Comparison of ENCODE assay signal across 8 cellular contexts in the genomic region with DNA sequence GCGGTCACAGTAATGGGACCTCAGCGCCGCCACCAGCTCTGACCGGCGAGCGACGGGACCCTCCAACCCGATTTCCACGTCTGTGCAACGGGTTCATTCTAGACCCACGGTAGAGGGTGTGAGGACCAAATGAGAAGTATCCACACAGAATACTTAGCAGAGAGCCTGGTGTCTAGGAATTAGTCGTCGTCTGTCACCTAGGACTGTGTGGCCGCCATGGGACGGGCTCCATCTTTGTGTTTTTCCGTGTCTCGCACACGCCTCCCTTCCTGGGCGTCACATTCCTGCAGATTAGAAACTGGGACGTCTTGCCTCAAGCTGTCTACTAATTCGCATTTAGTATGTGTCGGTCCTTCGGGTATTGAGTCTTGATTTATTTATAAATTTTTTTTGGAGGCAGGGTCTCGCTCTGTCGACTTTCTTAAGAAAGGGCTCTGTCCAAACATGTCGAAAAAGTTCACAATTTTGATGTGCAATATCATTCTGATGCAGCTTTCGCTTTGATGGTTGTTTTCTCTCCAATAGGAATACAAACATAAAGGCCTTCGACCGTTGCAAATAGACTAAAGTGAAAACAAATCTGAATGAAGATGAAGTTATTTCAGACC. TPM values are rescaled to one million over a fixed set of nuclear protein-coding genes. Genes with fewer than 3 reads are reported as not detected.
DNase-seq lines count a peak whose midpoint lies in the region; ATAC-seq, FAIRE-seq and TF ChIP-seq lines count a peak whose summit lies in the region.

No MANE protein-coding gene starts in this region.

- in situ Hi-C loops in Panc1 (cut with HindIII; ENCODE audit: low pct_unique_long_range_greater_than_20kb, low sequenced_read_pairs) = no loop called here

- peaks cover 5% of the 10 kb centered on the region; the same call in 1 of the 2 replicates for H3K4me1 ChIP-seq in BE2C
- peaks cover 35% of the 10 kb centered on the region for H3K4me1 ChIP-seq in Panc1 (ENCODE audit: control insufficient read depth, insufficient read depth, low read length)
- peaks cover 42% of the 10 kb centered on the region for H3K4me1 ChIP-seq in keratinocyte (ENCODE audit: control insufficient read depth, extremely low read depth, insufficient read depth, low read length)

- dilution Hi-C loops in keratinocyte (cut with MboI; ENCODE audit: extremely low pct_ligation_motif_present, low sequenced_read_pairs) = no loop called here

- H3K27ac ChIP-seq in Panc1 (ENCODE audit: low read length) (peak overlapping the region; percentile 83), keratinocyte (ENCODE audit: control insufficient read depth, insufficient read depth, low read length) (peak overlapping the region; percentile 98)

- H3K27me3 ChIP-seq in BE2C = no peaks in the 10 kb centered on the region
- H3K27me3 ChIP-seq in Panc1 (ENCODE audit: control insufficient read depth, insufficient read depth, low read length) = no peaks in the 10 kb centered on the region
- no peaks in the 10 kb centered on the region for H3K27me3 ChIP-seq in keratinocyte (ENCODE audit: control insufficient read depth, extremely low read depth, insufficient read depth, low read length)

- peaks cover 35% of the 10 kb centered on the region for H3K4me1 Mint-ChIP-seq in MCF 10A (ENCODE audit: insufficient read depth, unreplicated experiment)

- H3K9me3 Mint-ChIP-seq in MCF 10A (ENCODE audit: unreplicated experiment) = no peaks in the 10 kb centered on the region

- H3K9me3 ChIP-seq in BE2C = no peaks in the 10 kb centered on the region
- H3K9me3 ChIP-seq in Panc1 (ENCODE audit: control insufficient read depth, insufficient read depth, low read depth, low read length) = no peaks in the 10 kb centered on the region
- H3K9me3 ChIP-seq in keratinocyte (ENCODE audit: control insufficient read depth, low read depth, low read length) = no peaks in the 10 kb centered on the region

- intact Hi-C loops in Panc1 (cut with micrococcal nuclease; ENCODE audit: unreplicated experiment) = no loop called here
- intact Hi-C loops in MCF 10A (cut with micrococcal nuclease) = no loop called here

- peaks cover 88% of the 10 kb centered on the region for H3K79me2 ChIP-seq in keratinocyte (ENCODE audit: control insufficient read depth, insufficient read depth, low read length)

- H3K4me2 ChIP-seq in keratinocyte (ENCODE audit: control insufficient read depth, extremely low read depth, insufficient read depth, low read depth, low read length) = peak overlapping the region; percentile 85

- peak; percentile 20 for FAIRE-seq in keratinocyte (lab: Jason Lieb, UNC)

- CTCF ChIA-PET in Panc1 (lab: Charles Lee) = no interaction called here
- CTCF ChIA-PET in MCF 10A (lab: Yijun Ruan, JAX) = interaction anchor here (0.6 to 5.6 kb wide), 9 partner anchors 10 to 464 kb away, joined by 3 to 68 read pairs (median 4); partner anchors contain the start of gene DSTN

- TF ChIP-seq CTCF in BE2C (IDR thresholded peaks at IDR 0.05; ENCODE audit: low read depth, low read length) = no peak
- no peak for TF ChIP-seq CTCF in Panc1 (IDR thresholded peaks at IDR 0.05)
- no peak for TF ChIP-seq CTCF in MCF 10A (IDR thresholded peaks at IDR 0.05; ENCODE audit: unreplicated experiment)
- no peak for TF ChIP-seq CTCF in keratinocyte (optimal IDR thresholded peaks at IDR 0.05 in 1 of 3, IDR thresholded peaks at IDR 0.05 in 1 of 3, conservative IDR thresholded peaks at IDR 0.05 in 1 of 3; ENCODE audit: extremely low read depth in 1 of 3, insufficient read depth in 2 of 3, low read length in 3 of 3)

- no peaks in the 10 kb centered on the region for H3K27me3 Mint-ChIP-seq in MCF 10A (ENCODE audit: insufficient read depth, unreplicated experiment)

- no peaks in the 10 kb centered on the region for H3K9me1 ChIP-seq in keratinocyte (ENCODE audit: control insufficient read depth, extremely low read depth, insufficient read depth, low read length)

- peak overlapping the region; percentile 95 for H3K4me3 Mint-ChIP-seq in MCF 10A (ENCODE audit: unreplicated experiment)

- POLR2A ChIA-PET in Panc1 (lab: Charles Lee) = no interaction called here
- POLR2A ChIA-PET in MCF 10A (lab: Yijun Ruan, JAX) = interaction anchor here (0.7 to 10.7 kb wide), 29 partner anchors 11 to 538 kb away, joined by 3 to 167 read pairs (median 7); partner anchors contain the start of genes DSTN, KAT14, OVOL2 and PET117

- peak overlapping the region; percentile 70 for H2AFZ ChIP-seq in keratinocyte (ENCODE audit: control insufficient read depth, low read length)

- ATAC-seq in GM18870 (IDR thresholded peaks at IDR 0.05; ENCODE audit: unreplicated experiment) (peak; percentile 11), HG03108 (IDR thresholded peaks at IDR 0.05; ENCODE audit: unreplicated experiment) (peak; percentile 4), Panc1 (peak; percentile 56), GM21367 (IDR thresholded peaks at IDR 0.05; ENCODE audit: unreplicated experiment) (no peak)

- H4K20me1 ChIP-seq in keratinocyte (ENCODE audit: control insufficient read depth, extremely low read depth, insufficient read depth, low read length) = peaks cover 16% of the 10 kb centered on the region

- DNase-seq in BE2C (peak; percentile 36), Panc1 (ENCODE audit: low read depth, low spot score) (no peak), MCF 10A (ENCODE audit: unreplicated experiment) (peak; percentile 69), keratinocyte (ENCODE audit: low read depth, low spot score) (no peak)
- DNase-seq in stimulated activated CD4-positive, alpha-beta T cell treated with anti-CD3 and anti-CD28 coated beads, Interleukin-4, amount 100 ng/mL, for 24 hours = peak; percentile 45

- peaks cover 33% of the 10 kb centered on the region for H3K36me3 Mint-ChIP-seq in MCF 10A (ENCODE audit: insufficient read depth, unreplicated experiment)

- H3K36me3 ChIP-seq in BE2C (peaks cover 35% of the 10 kb centered on the region), Panc1 (ENCODE audit: control insufficient read depth, insufficient read depth, low read length) (peaks cover 10% of the 10 kb centered on the region), keratinocyte (ENCODE audit: control insufficient read depth in 2 of 2, extremely low read depth in 1 of 2, insufficient read depth in 2 of 2, low read length in 2 of 2) (peaks cover 0 to 19% of the 10 kb centered on the region in 2 experiments)

- H3K4me3 ChIP-seq in BE2C (ENCODE audit: low read depth, low read length) (peak overlapping the region; percentile 84), Panc1 (ENCODE audit: low read depth in 2 of 2, low read length in 2 of 2) (peak overlapping the region; percentile 95 to 97), keratinocyte (ENCODE audit: control insufficient read depth in 2 of 3, extremely low read depth in 1 of 3, insufficient read depth in 2 of 3, low read depth in 1 of 3, low read length in 3 of 3) (peak overlapping the region; percentile 84 to 97 (median 95))

- H3K9ac ChIP-seq in keratinocyte (ENCODE audit: control insufficient read depth, extremely low read depth, insufficient read depth, low read length) = peak overlapping the region; percentile 99

- BruUV-seq in Panc1 (replicated peaks; lab: Mats Ljungman, UMichigan) = no TSS peak
- no TSS peak for BruUV-seq in MCF 10A (replicated peaks; lab: Mats Ljungman, UMichigan)

- H3K27ac Mint-ChIP-seq in MCF 10A (ENCODE audit: low read depth, unreplicated experiment) = peak overlapping the region; percentile 98

RNA-seq across cellular contexts. Expression of gene MGME1, which starts 0.6 kb away (rescaled TPM):
- polyA plus RNA-seq in BE2C (2012; ENCODE audit: insufficient read depth, insufficient read length, low read depth) = 22.4 TPM
- total RNA-seq in Panc1 (2021; ENCODE audit: unreplicated experiment) (27.0 TPM), MCF 10A (2022) (18.0 and 24.0 TPM in 2 replicates)
- 19.1 TPM for polyA plus RNA-seq in Panc1 (2012; ENCODE audit: insufficient read length)
- 20.3 to 31.6 TPM (median 23.6 TPM) in 3 replicates for polyA plus RNA-seq in keratinocyte
- polyA plus RNA-seq in keratinocyte (2011; ENCODE audit: low read depth) = 51.0 TPM
- polyA plus RNA-seq in keratinocyte (2011; cell fraction: cytosol; rRNA removed) = 19.0 and 26.9 TPM in 2 replicates
- 33.0 and 33.5 TPM in 2 replicates for polyA plus RNA-seq in keratinocyte (2011; cell fraction: nucleus; rRNA removed)
- polyA plus RNA-seq in keratinocyte (2012; ENCODE audit: low replicate concordance) = 22.3 and 24.8 TPM in 2 replicates
- 5.7 to 17.6 TPM (median 10.6 TPM) in 3 replicates for polyA minus RNA-seq in keratinocyte
- 23.2 TPM for polyA minus RNA-seq in keratinocyte (2011; cell fraction: cytosol; rRNA and poly(A)+ RNA removed)
- 11.6 and 27.5 TPM in 2 replicates for polyA minus RNA-seq in keratinocyte (2011; cell fraction: nucleus; rRNA and poly(A)+ RNA removed)

RNA-seq across cellular contexts. Expression of gene SNX5, which starts 0.8 kb away (rescaled TPM):
- 68.1 TPM for polyA plus RNA-seq in BE2C (2012; ENCODE audit: insufficient read depth, insufficient read length, low read depth)
- total RNA-seq in Panc1 (2021; ENCODE audit: unreplicated experiment) = 90.8 TPM
- 54.6 TPM for polyA plus RNA-seq in Panc1 (2012; ENCODE audit: insufficient read length)
- total RNA-seq in MCF 10A (2022) = 108 and 170 TPM in 2 replicates
- polyA plus RNA-seq in keratinocyte = 92.9 to 187 TPM (median 109 TPM) in 3 replicates
- polyA plus RNA-seq in keratinocyte (2011; ENCODE audit: low read depth) = 96.8 TPM
- 73.4 and 128 TPM in 2 replicates for polyA plus RNA-seq in keratinocyte (2011; cell fraction: cytosol; rRNA removed)
- 144 and 183 TPM in 2 replicates for polyA plus RNA-seq in keratinocyte (2011; cell fraction: nucleus; rRNA removed)
- 55.2 and 90.6 TPM in 2 replicates for polyA plus RNA-seq in keratinocyte (2012; ENCODE audit: low replicate concordance)
- 43.9 to 130 TPM (median 59.9 TPM) in 3 replicates for polyA minus RNA-seq in keratinocyte
- 58.3 TPM for polyA minus RNA-seq in keratinocyte (2011; cell fraction: cytosol; rRNA and poly(A)+ RNA removed)
- 87.9 and 122 TPM in 2 replicates for polyA minus RNA-seq in keratinocyte (2011; cell fraction: nucleus; rRNA and poly(A)+ RNA removed)

Comparison
In these comparisons a context has a peak if more than half of its experiments do, and no peak if none do; other contexts are left out.
1. DNase-seq: peak in BE2C (single experiment), MCF 10A (single experiment) and stimulated activated CD4-positive, alpha-beta T cell treated with anti-CD3 and anti-CD28 coated beads, Interleukin-4, amount 100 ng/mL, for 24 hours (single experiment); none in Panc1 (single experiment) and keratinocyte (single experiment).
2. Peak in every context shown above with its lines, with median percentiles within 50 percentile points of each other: H3K4me3 ChIP-seq.